4 cellular contexts compared by ENCODE assay signal in genomic region chr2:170119326-170119725, GRCh38. TPM values are rescaled to one million over a fixed set of nuclear protein-coding genes. Genes with fewer than 3 reads are reported as not detected.
"Had no signal": no experiment of that assay in that cellular context is flagged by ENCODE, and none has a peak within 500 bp of the region (broad histone marks: within the 10 kb centered on the region; RNA-seq: fewer than 3 reads in every experiment).

No MANE protein-coding gene starts in this region.

RNA-seq across cellular contexts. Expression of gene MYO3B, which starts 58.6 kb away (rescaled TPM):
- total RNA-seq: neural crest cell, omental fat pad, osteocyte, right atrium auricular region had no signal
